23 cellular contexts compared by ENCODE assay signal in the genomic region with DNA sequence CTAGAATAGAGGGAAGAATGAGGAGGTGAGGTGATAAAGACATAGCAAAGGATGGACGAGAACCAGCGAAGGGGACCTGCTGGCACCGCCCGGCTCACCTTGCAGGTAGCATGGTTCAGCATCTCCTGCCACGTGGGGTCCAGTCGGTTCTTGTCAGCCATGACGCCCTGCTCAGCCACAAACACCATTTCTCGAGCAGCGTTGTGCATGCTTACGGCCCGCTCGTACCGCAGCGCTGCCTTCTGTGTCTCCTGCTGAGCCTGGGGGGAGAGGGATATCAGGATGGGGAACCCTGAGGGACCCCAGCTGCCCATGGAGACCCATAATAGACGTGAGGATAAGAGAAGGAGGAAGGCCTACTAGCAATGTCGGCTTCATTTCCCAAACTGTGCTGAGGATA. TPM values are rescaled to one million over a fixed set of nuclear protein-coding genes. Genes with fewer than 3 reads are reported as not detected.
"Had no signal": no experiment of that assay in that cellular context is flagged by ENCODE, and none has a peak within 500 bp of the region (broad histone marks: within the 10 kb centered on the region; RNA-seq: fewer than 3 reads in every experiment).

No MANE protein-coding gene starts in this region.

- H3K27me3 ChIP-seq: cardiac muscle cell, esophagus squamous epithelium, heart right ventricle, pancreas, right lobe of liver, thyroid gland had no signal

- DNase-seq: activated CD4-positive, alpha-beta T cell treated with anti-CD3 and anti-CD28 coated beads, Interleukin-2, amount 50 U/mL, for 4 hours; activated CD4-positive, CD25-positive, alpha-beta regulatory T cell; activated naive CD8-positive, alpha-beta T cell treated with anti-CD3 and anti-CD28 coated beads for 36 hours; activated T-cell treated with anti-CD3 and anti-CD28 coated beads, Interleukin-2, amount 50 U/mL, for 24 hours; amniotic stem cell; effector CD8-positive, alpha-beta T cell; esophagus squamous epithelium; heart right ventricle; left ventricle myocardium inferior; pancreas; right lobe of liver; stimulated activated CD4-positive, alpha-beta T cell treated with anti-CD3 and anti-CD28 coated beads, Interleukin-4, amount 100 ng/mL, for 24 hours; stimulated activated naive B cell treated with anti-CD40 and anti-IgM and Interleukin-4, amounts not matched to agents 10 μg/mL and 1 μg/mL and 100 μg/mL, for 72 hours; T-helper 9 cell; thyroid gland had no signal

- ATAC-seq: heart right ventricle; pancreas; right lobe of liver; stimulated activated naive B cell treated with anti-CD40 and anti-IgM and Interleukin-4, amounts not matched to agents 10 μg/mL and 1 μg/mL and 100 μg/mL, for 72 hours had no signal

- H3K4me3 ChIP-seq: cardiac muscle cell, esophagus squamous epithelium, heart right ventricle, left ventricle myocardium inferior, pancreas, right lobe of liver, SK-N-MC, smooth muscle cell, thyroid gland had no signal

- H3K4me3 Mint-ChIP-seq: activated naive CD8-positive, alpha-beta T cell treated with anti-CD3 and anti-CD28 coated beads for 36 hours; activated T-cell treated with anti-CD3 and anti-CD28 coated beads, Interleukin-2, amount 50 U/mL, for 24 hours; dendritic cell treated with granulocyte-macrophage colony-stimulating factor and Interleukin-4, amounts not matched to agents 40 ng/mL and 50 ng/mL, for 4 days; neural crest cell; stimulated activated naive B cell treated with anti-CD40 and anti-IgM and Interleukin-4, amounts not matched to agents 10 μg/mL and 1 μg/mL and 100 μg/mL, for 72 hours had no signal

- H3K9me3 Mint-ChIP-seq: activated naive CD8-positive, alpha-beta T cell treated with anti-CD3 and anti-CD28 coated beads for 36 hours; activated T-cell treated with anti-CD3 and anti-CD28 coated beads, Interleukin-2, amount 50 U/mL, for 24 hours; dendritic cell treated with granulocyte-macrophage colony-stimulating factor and Interleukin-4, amounts not matched to agents 40 ng/mL and 50 ng/mL, for 4 days; neural crest cell; stimulated activated naive B cell treated with anti-CD40 and anti-IgM and Interleukin-4, amounts not matched to agents 10 μg/mL and 1 μg/mL and 100 μg/mL, for 72 hours had no signal

- H3K27ac ChIP-seq: cardiac muscle cell, esophagus squamous epithelium, heart right ventricle, left ventricle myocardium inferior, pancreas, right lobe of liver, SK-N-MC, thyroid gland had no signal

- H3K27ac Mint-ChIP-seq: activated naive CD8-positive, alpha-beta T cell treated with anti-CD3 and anti-CD28 coated beads for 36 hours; activated T-cell treated with anti-CD3 and anti-CD28 coated beads, Interleukin-2, amount 50 U/mL, for 24 hours; dendritic cell treated with granulocyte-macrophage colony-stimulating factor and Interleukin-4, amounts not matched to agents 40 ng/mL and 50 ng/mL, for 4 days; stimulated activated naive B cell treated with anti-CD40 and anti-IgM and Interleukin-4, amounts not matched to agents 10 μg/mL and 1 μg/mL and 100 μg/mL, for 72 hours had no signal

- H3K4me1 ChIP-seq: pancreas had no signal

- H3K9me3 ChIP-seq: esophagus squamous epithelium, heart right ventricle, left ventricle myocardium inferior, pancreas, right lobe of liver, thyroid gland had no signal

- H3K27me3 Mint-ChIP-seq: activated naive CD8-positive, alpha-beta T cell treated with anti-CD3 and anti-CD28 coated beads for 36 hours; activated T-cell treated with anti-CD3 and anti-CD28 coated beads, Interleukin-2, amount 50 U/mL, for 24 hours; dendritic cell treated with granulocyte-macrophage colony-stimulating factor and Interleukin-4, amounts not matched to agents 40 ng/mL and 50 ng/mL, for 4 days; stimulated activated naive B cell treated with anti-CD40 and anti-IgM and Interleukin-4, amounts not matched to agents 10 μg/mL and 1 μg/mL and 100 μg/mL, for 72 hours had no signal

- H3K4me1 Mint-ChIP-seq: neural crest cell had no signal

RNA-seq across cellular contexts. Expression of gene LYPD8, which starts 58.8 kb away (rescaled TPM):
- total RNA-seq: activated naive CD8-positive, alpha-beta T cell treated with anti-CD3 and anti-CD28 coated beads for 36 hours; cardiac muscle cell; chondrocyte; esophagus squamous epithelium; heart right ventricle; kidney epithelial cell; left ventricle myocardium inferior; neural crest cell; pancreas; pulmonary artery endothelial cell; right lobe of liver; smooth muscle cell; thyroid gland had no signal
- polyA plus RNA-seq: cardiac muscle cell, heart right ventricle, pancreas, smooth muscle cell had no signal
